In genomic region chr10:45441239-45441638, GRCh38 we compare ENCODE assay signal across 20 cellular contexts.
DNase-seq lines count a peak whose midpoint lies in the region; ATAC-seq and TF ChIP-seq lines count a peak whose summit lies in the region.
"Had no signal": no experiment of that assay in that cellular context is flagged by ENCODE, and none has a peak within 500 bp of the region (broad histone marks: within the 10 kb centered on the region; RNA-seq: fewer than 3 reads in every experiment).

No MANE protein-coding gene starts in this region.

- H3K27me3 Mint-ChIP-seq in activated B cell treated with CpG ODN at 0.5 μM for 24 hours = no peaks in the 10 kb centered on the region
- no peaks in the 10 kb centered on the region for H3K27me3 Mint-ChIP-seq in stimulated activated naive B cell treated with anti-CD40 and anti-IgM and Interleukin-4, amounts not matched to agents 10 μg/mL and 1 μg/mL and 100 μg/mL, for 72 hours

- H4K8ac ChIP-seq in neuronal stem cell (ENCODE audit: low read depth, low read length) = no peak overlapping the region
- H4K8ac ChIP-seq in trophoblast cell (ENCODE audit: low read depth, low read length) = no peak overlapping the region

- H3K14ac ChIP-seq in neuronal stem cell (ENCODE audit: low read length) (peak overlapping the region; percentile 89), trophoblast cell (ENCODE audit: low read length) (no peak overlapping the region)

- H3K18ac ChIP-seq in neuronal stem cell (ENCODE audit: low read length) (peak overlapping the region; percentile 38), trophoblast cell (ENCODE audit: low read length) (no peak overlapping the region)

- H3K36me3 ChIP-seq in BLaER1 (peaks cover 6% of the 10 kb centered on the region; the same call in 1 of the 2 replicates), neuronal stem cell (replicated peaks in 1 of 2; ENCODE audit: control insufficient read depth in 2 of 2, insufficient read depth in 2 of 2, low read length in 2 of 2) (no peaks in the 10 kb centered on the region), trophoblast cell (ENCODE audit: control insufficient read depth in 1 of 2, insufficient read depth in 2 of 2, low read length in 2 of 2) (no peaks in the 10 kb centered on the region)

- no peak overlapping the region for H3K4me3 ChIP-seq in BLaER1
- H3K4me3 ChIP-seq in neuronal stem cell (ENCODE audit: low read length in 2 of 2) = no peak overlapping the region
- no peak overlapping the region for H3K4me3 ChIP-seq in trophoblast cell (ENCODE audit: low read depth, low read length)
- H3K4me3 ChIP-seq: A549 had no signal

- no peaks in the 10 kb centered on the region for H4K20me1 ChIP-seq in BLaER1

- CTCF ChIA-PET in activated B cell treated with CpG ODN at 0.5 μM for 24 hours (lab: Charles Lee) = no interaction called here

- H3K27ac Mint-ChIP-seq in activated B cell treated with CpG ODN at 0.5 μM for 24 hours = peak overlapping the region; percentile 32
- peak overlapping the region; percentile 11 for H3K27ac Mint-ChIP-seq in stimulated activated naive B cell treated with anti-CD40 and anti-IgM and Interleukin-4, amounts not matched to agents 10 μg/mL and 1 μg/mL and 100 μg/mL, for 72 hours
- H3K27ac Mint-ChIP-seq: CD4-positive, alpha-beta T cell had no signal

- peaks cover 8% of the 10 kb centered on the region for H3K9me3 ChIP-seq in BLaER1
- H3K9me3 ChIP-seq in neuronal stem cell (replicated peaks in 1 of 2; ENCODE audit: control insufficient read depth in 2 of 2, insufficient read depth in 1 of 2, low read depth in 1 of 2, low read length in 2 of 2) = peaks cover 0 to 3% of the 10 kb centered on the region in 2 donors
- peaks cover 4% of the 10 kb centered on the region for H3K9me3 ChIP-seq in trophoblast cell (ENCODE audit: insufficient read depth, low read depth, low read length)

- H3K4me3 Mint-ChIP-seq in activated B cell treated with CpG ODN at 0.5 μM for 24 hours = no peak overlapping the region
- H3K4me3 Mint-ChIP-seq in stimulated activated naive B cell treated with anti-CD40 and anti-IgM and Interleukin-4, amounts not matched to agents 10 μg/mL and 1 μg/mL and 100 μg/mL, for 72 hours = no peak overlapping the region
- H3K4me3 Mint-ChIP-seq: CD4-positive, alpha-beta T cell had no signal

- intact Hi-C loops in activated B cell treated with CpG ODN at 0.5 μM for 24 hours (cut with micrococcal nuclease) = no loop called here

- H3K79me1 ChIP-seq in neuronal stem cell (ENCODE audit: low read depth, low read length) (no peaks in the 10 kb centered on the region), trophoblast cell (ENCODE audit: low read length) (no peaks in the 10 kb centered on the region)

- H3K4me1 Mint-ChIP-seq in activated B cell treated with CpG ODN at 0.5 μM for 24 hours = peaks cover 17% of the 10 kb centered on the region
- H3K4me1 Mint-ChIP-seq in stimulated activated naive B cell treated with anti-CD40 and anti-IgM and Interleukin-4, amounts not matched to agents 10 μg/mL and 1 μg/mL and 100 μg/mL, for 72 hours = peaks cover 10 to 49% of the 10 kb centered on the region in 2 donors

- ATAC-seq in activated B cell treated with CpG ODN at 0.5 μM for 24 hours (ENCODE audit: low read depth) = no peak
- ATAC-seq in stimulated activated naive B cell treated with anti-CD40 and anti-IgM and Interleukin-4, amounts not matched to agents 10 μg/mL and 1 μg/mL and 100 μg/mL, for 72 hours (replicated peaks) = no peak
- ATAC-seq: A549, Right ventricle myocardium inferior had no signal

- TF ChIP-seq CTCF in activated B cell treated with CpG ODN at 0.5 μM for 24 hours (IDR thresholded peaks at IDR 0.05) = no peak

- peaks cover 69% of the 10 kb centered on the region for H3K36me3 Mint-ChIP-seq in activated B cell treated with CpG ODN at 0.5 μM for 24 hours (ENCODE audit: low read depth)
- H3K36me3 Mint-ChIP-seq in stimulated activated naive B cell treated with anti-CD40 and anti-IgM and Interleukin-4, amounts not matched to agents 10 μg/mL and 1 μg/mL and 100 μg/mL, for 72 hours = peaks cover 28 to 54% of the 10 kb centered on the region in 2 donors

- H3K27me3 ChIP-seq in BLaER1 (no peaks in the 10 kb centered on the region), neuronal stem cell (ENCODE audit: control insufficient read depth in 3 of 3, insufficient read depth in 3 of 3, low read depth in 1 of 3, low read length in 3 of 3) (no peaks in the 10 kb centered on the region), trophoblast cell (ENCODE audit: insufficient read depth, low read length) (no peaks in the 10 kb centered on the region)

- H3K9me3 Mint-ChIP-seq in activated B cell treated with CpG ODN at 0.5 μM for 24 hours = no peaks in the 10 kb centered on the region
- H3K9me3 Mint-ChIP-seq in stimulated activated naive B cell treated with anti-CD40 and anti-IgM and Interleukin-4, amounts not matched to agents 10 μg/mL and 1 μg/mL and 100 μg/mL, for 72 hours = peaks cover 0 to 5% of the 10 kb centered on the region in 2 donors
- H3K9me3 Mint-ChIP-seq: CD4-positive, alpha-beta T cell had no signal

- H2BK120ac ChIP-seq in neuronal stem cell (ENCODE audit: low read depth, low read length) = no peak overlapping the region
- no peak overlapping the region for H2BK120ac ChIP-seq in trophoblast cell (ENCODE audit: insufficient read depth, low read length, poor library complexity)

- H2AFZ ChIP-seq in neuronal stem cell (ENCODE audit: low read length) (no peak overlapping the region), trophoblast cell (ENCODE audit: insufficient read depth, low read length, poor library complexity) (no peak overlapping the region)

- POLR2A ChIA-PET in activated B cell treated with CpG ODN at 0.5 μM for 24 hours (lab: Charles Lee) = interaction anchor here (0.9 kb wide), 1 partner anchor 191 kb away, joined by 3 read pairs; no protein-coding TSS in a partner anchor

- WGBS in neuronal stem cell (ENCODE audit: extremely low coverage in 2 of 2, insufficient read length in 2 of 2, insufficient replicate concordance in 1 of 2), 2 donors = no CpG with 5 or more reads among the region's 7 CpGs
- WGBS in trophoblast cell (ENCODE audit: extremely low coverage, insufficient coverage, insufficient read length) = no CpG with 5 or more reads among the region's 7 CpGs

- H2AK5ac ChIP-seq in neuronal stem cell (ENCODE audit: low read depth, low read length) = peak overlapping the region; percentile 47
- H2AK5ac ChIP-seq in trophoblast cell (ENCODE audit: low read length) = no peak overlapping the region

- H3K4ac ChIP-seq in neuronal stem cell (ENCODE audit: low read length) = no peak overlapping the region
- H3K4ac ChIP-seq in trophoblast cell (ENCODE audit: low read depth, low read length) = no peak overlapping the region

- no peak overlapping the region for H4K12ac ChIP-seq in trophoblast cell (ENCODE audit: low read depth, low read length)

- no peak overlapping the region for H3K9ac ChIP-seq in BLaER1
- H3K9ac ChIP-seq in neuronal stem cell (ENCODE audit: low read depth, low read length, poor library complexity) = no peak overlapping the region
- H3K9ac ChIP-seq in trophoblast cell (ENCODE audit: low read length) = no peak overlapping the region

- H4K91ac ChIP-seq in neuronal stem cell (ENCODE audit: low read depth, low read length, poor library complexity) (no peak overlapping the region), trophoblast cell (ENCODE audit: low read depth, low read length) (no peak overlapping the region)

- peak overlapping the region; percentile 24; the same call in 1 of the 2 replicates for H3K4me2 ChIP-seq in BLaER1
- no peak overlapping the region for H3K4me2 ChIP-seq in neuronal stem cell (ENCODE audit: insufficient read depth, low read length, poor library complexity, severe bottlenecking)
- no peak overlapping the region for H3K4me2 ChIP-seq in trophoblast cell (ENCODE audit: low read length)
- H3K4me2 ChIP-seq: A549 had no signal

- H2BK12ac ChIP-seq in neuronal stem cell (ENCODE audit: low read length) (no peak overlapping the region), trophoblast cell (ENCODE audit: low read length) (no peak overlapping the region)

- H2BK5ac ChIP-seq in neuronal stem cell (ENCODE audit: low read length) = no peak overlapping the region
- H2BK5ac ChIP-seq in trophoblast cell (ENCODE audit: low read depth, low read length, poor library complexity) = no peak overlapping the region

- DNase-seq in activated B cell treated with CpG ODN at 0.5 μM for 24 hours (no peak), neuronal stem cell (ENCODE audit: low spot score) (no peak), trophoblast cell (no peak), AG20443 (ENCODE audit: low spot score) (no peak), MV-4-11 (lab: John Stamatoyannopoulos, UW) (no peak)
- DNase-seq in stimulated activated naive B cell treated with anti-CD40 and anti-IgM and Interleukin-4, amounts not matched to agents 10 μg/mL and 1 μg/mL and 100 μg/mL, for 72 hours = no peak
- DNase-seq: CD4-positive, alpha-beta T cell; COR-L47; DMS 273 treated with DMSO at 0.1 percent for 48 hours; DMS79 treated with DMSO at 0.1 percent for 48 hours; IMR-90; NCI-H1694; NCI-H2081 treated with DMSO at 0.1 percent for 48 hours; NCI-H2171 treated with DMSO at 0.1 percent for 48 hours; NCI-H524 treated with DMSO at 0.1 percent for 48 hours; NCI-H82; OCI-M1 had no signal

- no peaks in the 10 kb centered on the region for H3K79me2 ChIP-seq in trophoblast cell (ENCODE audit: control insufficient read depth, insufficient read depth, low read length, poor library complexity)

- H3K27ac ChIP-seq in BLaER1 = peak overlapping the region; percentile 46
- no peak overlapping the region for H3K27ac ChIP-seq in neuronal stem cell (replicated peaks; ENCODE audit: low read length)
- no peak overlapping the region for H3K27ac ChIP-seq in trophoblast cell (ENCODE audit: low read depth, low read length)
- H3K27ac ChIP-seq: A549 had no signal

- no peak overlapping the region for H2BK15ac ChIP-seq in neuronal stem cell (ENCODE audit: low read length)

- H3K23ac ChIP-seq in neuronal stem cell (ENCODE audit: low read depth, low read length, poor library complexity) = no peak overlapping the region
- no peak overlapping the region for H3K23ac ChIP-seq in trophoblast cell (ENCODE audit: low read length)

- peaks cover 46% of the 10 kb centered on the region for H3K4me1 ChIP-seq in BLaER1
- H3K4me1 ChIP-seq in neuronal stem cell (ENCODE audit: control insufficient read depth in 2 of 2, insufficient read depth in 1 of 2, low read depth in 1 of 2, low read length in 2 of 2) = no peaks in the 10 kb centered on the region
- H3K4me1 ChIP-seq in trophoblast cell (ENCODE audit: control insufficient read depth in 1 of 2, insufficient read depth in 2 of 2, low read length in 2 of 2) = no peaks in the 10 kb centered on the region
